8 cellular contexts compared by ENCODE assay signal in genomic region chr20:17960400-17960885, GRCh38. TPM values are rescaled to one million over a fixed set of nuclear protein-coding genes. Genes with fewer than 3 reads are reported as not detected.
DNase-seq lines count a peak whose midpoint lies in the region; ATAC-seq, FAIRE-seq and TF ChIP-seq lines count a peak whose summit lies in the region.
"Not testable (repeated sequence)": the region's sequence is repeated elsewhere in the genome, so short reads cannot be mapped to it uniquely, and the experiment has no call there.

No MANE protein-coding gene starts in this region.

- not testable (repeated sequence) for FAIRE-seq in kidney (lab: Jason Lieb, UNC)

- not testable (repeated sequence) for H3K9me3 ChIP-seq in AG04450 (ENCODE audit: control insufficient read depth, insufficient read depth, low read length); SU-DHL-6 (ENCODE audit: insufficient read depth, low read length); colonic mucosa; kidney (ENCODE audit: control insufficient read depth in 1 of 2, low read length in 2 of 2); neural progenitor cell (ENCODE audit: low read depth)

- intact Hi-C loops in activated T-helper 2 cell treated with anti-CD3 and anti-CD28 coated beads, Interferon-gamma antibody, Interleukin-2, Interleukin-4, amounts not matched to agents 10 μg/mL and 5 μg/mL and 100 μg/mL, durations not matched to agents 14 hours and 24 hours and 36 hours (cut with micrococcal nuclease), result loop anchor here (10.0 kb wide), 2 partner anchors 426 to 1386 kb away; partner anchors contain the start of genes BFSP1 and KIF16B
- intact Hi-C loops in colonic mucosa (cut with DNase I); kidney (cut with DNase I): not testable (repeated sequence)

- H2AFZ ChIP-seq in SU-DHL-6 (ENCODE audit: low read depth, low read length, severe bottlenecking); neural progenitor cell (replicated peaks): not testable (repeated sequence)

- H3K9me2 ChIP-seq in SU-DHL-6 (replicated peaks; ENCODE audit: insufficient read depth, low read length), result not testable (repeated sequence)

- H4K20me1 ChIP-seq in SU-DHL-6 (ENCODE audit: low read depth, low read length), result peaks cover 85% of the 10 kb centered on the region
- peaks cover 100% of the 10 kb centered on the region for H4K20me1 ChIP-seq in neural progenitor cell (ENCODE audit: low read depth)

- CTCF ChIA-PET in AG04450 (lab: Charles Lee); HEK293T (lab: Yijun Ruan, JAX): not testable (repeated sequence)

- H3K4me1 ChIP-seq in colonic mucosa, result peaks cover 25% of the 10 kb centered on the region
- H3K4me1 ChIP-seq in kidney (ENCODE audit: control insufficient read depth in 1 of 2, insufficient read depth in 1 of 2, low read depth in 1 of 2, low read length in 2 of 2), result peaks cover 46 to 65% of the 10 kb centered on the region in 2 donors
- peaks cover 42% of the 10 kb centered on the region for H3K4me1 ChIP-seq in neural progenitor cell

- not testable (repeated sequence) for H3K4me3 Mint-ChIP-seq in activated T-helper 2 cell treated with anti-CD3 and anti-CD28 coated beads, Interferon-gamma antibody, Interleukin-2, Interleukin-4, amounts not matched to agents 10 μg/mL and 5 μg/mL and 100 μg/mL, durations not matched to agents 14 hours and 24 hours and 36 hours (ENCODE audit: low read depth); neural progenitor cell
- H3K4me3 Mint-ChIP-seq in stimulated activated memory B cell treated with anti-CD40 and anti-IgM and Interleukin-4, amounts not matched to agents 10 μg/mL and 1 μg/mL and 100 μg/mL, for 72 hours, result peak overlapping the region; percentile 68

- H3K4me3 ChIP-seq in AG04450 (ENCODE audit: low read depth, low read length); SU-DHL-6 (ENCODE audit: insufficient read depth, low read length, poor library complexity, severe bottlenecking); colonic mucosa: not testable (repeated sequence)
- peak overlapping the region in 1 of 2 donors; percentile 28 for H3K4me3 ChIP-seq in kidney (ENCODE audit: low read length in 2 of 2)
- H3K4me3 ChIP-seq in neural progenitor cell, result peak overlapping the region; percentile 1

- ATAC-seq in stimulated activated memory B cell treated with anti-CD40 and anti-IgM and Interleukin-4, amounts not matched to agents 10 μg/mL and 1 μg/mL and 100 μg/mL, for 72 hours, result not testable (repeated sequence)

- not testable (repeated sequence) for H3K9ac ChIP-seq in SU-DHL-6 (ENCODE audit: low read length); kidney (ENCODE audit: low read length in 2 of 2); neural progenitor cell
- peak overlapping the region in 1 of 2 donors; percentile 70 for H3K9ac ChIP-seq in colonic mucosa (ENCODE audit: low read depth in 2 of 2, low read length in 2 of 2)

- POLR2A ChIA-PET in AG04450 (lab: Yijun Ruan, JAX), result interaction anchor here (1.1 to 3.0 kb wide), 4 partner anchors 8 to 278 kb away, joined by 4 to 16 read pairs (median 7); partner anchors contain the start of genes MGME1, RRBP1 and SNX5
- POLR2A ChIA-PET in HEK293T (lab: Yijun Ruan, JAX), result interaction anchor here (1.2 to 2.8 kb wide), 2 partner anchors 9 to 15 kb away, joined by 3 to 42 read pairs; partner anchors contain the start of genes MGME1 and SNX5

- not testable (repeated sequence) for DNase-seq in AG04450 (ENCODE audit: low read depth, low spot score); HEK293T (ENCODE audit: extremely low spot score); activated T-helper 2 cell treated with anti-CD3 and anti-CD28 coated beads, Interferon-gamma antibody, Interleukin-2, Interleukin-4, amounts not matched to agents 10 μg/mL and 5 μg/mL and 100 μg/mL, durations not matched to agents 14 hours and 24 hours and 36 hours (ENCODE audit: low spot score); colonic mucosa; kidney; neural progenitor cell (ENCODE audit: low spot score)

- H3K27ac Mint-ChIP-seq in activated T-helper 2 cell treated with anti-CD3 and anti-CD28 coated beads, Interferon-gamma antibody, Interleukin-2, Interleukin-4, amounts not matched to agents 10 μg/mL and 5 μg/mL and 100 μg/mL, durations not matched to agents 14 hours and 24 hours and 36 hours, result peak overlapping the region; percentile 91
- H3K27ac Mint-ChIP-seq in neural progenitor cell, result not testable (repeated sequence)
- H3K27ac Mint-ChIP-seq in stimulated activated memory B cell treated with anti-CD40 and anti-IgM and Interleukin-4, amounts not matched to agents 10 μg/mL and 1 μg/mL and 100 μg/mL, for 72 hours, result peak overlapping the region; percentile 100

- H3K4me2 ChIP-seq in SU-DHL-6 (ENCODE audit: low read depth, low read length, poor library complexity, severe bottlenecking), result peak overlapping the region; percentile 80
- H3K4me2 ChIP-seq in neural progenitor cell, result peak overlapping the region; percentile 36

- peaks cover 71% of the 10 kb centered on the region for H3F3A ChIP-seq in SU-DHL-6 (ENCODE audit: insufficient read depth)
- peaks cover 20% of the 10 kb centered on the region for H3F3A ChIP-seq in neural progenitor cell (ENCODE audit: low read depth)

- peaks cover 78% of the 10 kb centered on the region for H3K4me1 Mint-ChIP-seq in activated T-helper 2 cell treated with anti-CD3 and anti-CD28 coated beads, Interferon-gamma antibody, Interleukin-2, Interleukin-4, amounts not matched to agents 10 μg/mL and 5 μg/mL and 100 μg/mL, durations not matched to agents 14 hours and 24 hours and 36 hours (ENCODE audit: low read depth)
- H3K4me1 Mint-ChIP-seq in neural progenitor cell, result peaks cover 55% of the 10 kb centered on the region
- H3K4me1 Mint-ChIP-seq in stimulated activated memory B cell treated with anti-CD40 and anti-IgM and Interleukin-4, amounts not matched to agents 10 μg/mL and 1 μg/mL and 100 μg/mL, for 72 hours, result peaks cover 98% of the 10 kb centered on the region

- H3K36me3 Mint-ChIP-seq in activated T-helper 2 cell treated with anti-CD3 and anti-CD28 coated beads, Interferon-gamma antibody, Interleukin-2, Interleukin-4, amounts not matched to agents 10 μg/mL and 5 μg/mL and 100 μg/mL, durations not matched to agents 14 hours and 24 hours and 36 hours (ENCODE audit: low read depth), result peaks cover 85% of the 10 kb centered on the region
- H3K36me3 Mint-ChIP-seq in neural progenitor cell, result peaks cover 38% of the 10 kb centered on the region
- peaks cover 55% of the 10 kb centered on the region for H3K36me3 Mint-ChIP-seq in stimulated activated memory B cell treated with anti-CD40 and anti-IgM and Interleukin-4, amounts not matched to agents 10 μg/mL and 1 μg/mL and 100 μg/mL, for 72 hours

- H3K36me3 ChIP-seq in SU-DHL-6 (ENCODE audit: low read length), result peaks cover 28% of the 10 kb centered on the region
- H3K36me3 ChIP-seq in colonic mucosa; kidney (ENCODE audit: control insufficient read depth in 1 of 2, insufficient read depth in 2 of 2, low read length in 2 of 2); neural progenitor cell: not testable (repeated sequence)

- not testable (repeated sequence) for H3K27me3 ChIP-seq in AG04450 (ENCODE audit: control insufficient read depth, insufficient read depth, low read length); SU-DHL-6 (ENCODE audit: low read length); colonic mucosa; neural progenitor cell

- H3K9me3 Mint-ChIP-seq in activated T-helper 2 cell treated with anti-CD3 and anti-CD28 coated beads, Interferon-gamma antibody, Interleukin-2, Interleukin-4, amounts not matched to agents 10 μg/mL and 5 μg/mL and 100 μg/mL, durations not matched to agents 14 hours and 24 hours and 36 hours; neural progenitor cell; stimulated activated memory B cell treated with anti-CD40 and anti-IgM and Interleukin-4, amounts not matched to agents 10 μg/mL and 1 μg/mL and 100 μg/mL, for 72 hours: not testable (repeated sequence)

- not testable (repeated sequence) for H3K27me3 Mint-ChIP-seq in activated T-helper 2 cell treated with anti-CD3 and anti-CD28 coated beads, Interferon-gamma antibody, Interleukin-2, Interleukin-4, amounts not matched to agents 10 μg/mL and 5 μg/mL and 100 μg/mL, durations not matched to agents 14 hours and 24 hours and 36 hours (ENCODE audit: low read depth); neural progenitor cell (ENCODE audit: insufficient read depth, low read depth); stimulated activated memory B cell treated with anti-CD40 and anti-IgM and Interleukin-4, amounts not matched to agents 10 μg/mL and 1 μg/mL and 100 μg/mL, for 72 hours

- TF ChIP-seq CTCF in AG04450 (IDR thresholded peaks at IDR 0.05; ENCODE audit: low read depth, low read length); SU-DHL-6 (IDR thresholded peaks at IDR 0.05; ENCODE audit: insufficient read depth, low read length, poor library complexity, severe bottlenecking); colonic mucosa (IDR thresholded peaks at IDR 0.05); kidney (IDR thresholded peaks at IDR 0.05; ENCODE audit: borderline replicate concordance, extremely low read depth, insufficient read depth); neural progenitor cell (IDR thresholded peaks at IDR 0.05): not testable (repeated sequence)

- H3K27ac ChIP-seq in AG04450 (ENCODE audit: low read depth, low read length), result peak overlapping the region; percentile 71
- H3K27ac ChIP-seq in SU-DHL-6 (ENCODE audit: low read depth, low read length), result peak overlapping the region; percentile 55
- peak overlapping the region; percentile 62 for H3K27ac ChIP-seq in colonic mucosa
- H3K27ac ChIP-seq in kidney (ENCODE audit: low read depth in 2 of 2, low read length in 2 of 2), result peak overlapping the region; percentile 58 to 84
- H3K27ac ChIP-seq in neural progenitor cell, result not testable (repeated sequence)

- peaks cover 100% of the 10 kb centered on the region for H3K79me2 ChIP-seq in SU-DHL-6 (ENCODE audit: insufficient read depth, low read length)
- peaks cover 100% of the 10 kb centered on the region for H3K79me2 ChIP-seq in neural progenitor cell (ENCODE audit: low read depth)

RNA-seq across cellular contexts. Expression of gene SNX5, which starts 8.2 kb away (rescaled TPM):
- polyA plus RNA-seq in AG04450 (2011; rRNA removed) (109 and 150 TPM in 2 replicates), kidney (ENCODE audit: insufficient read depth, low read depth, low replicate concordance) (133 TPM)
- 96.3 and 104 TPM in 2 replicates for polyA minus RNA-seq in AG04450 (2011; rRNA and poly(A)+ RNA removed)
- 225 and 231 TPM in 2 replicates for total RNA-seq in activated T-helper 2 cell treated with anti-CD3 and anti-CD28 coated beads, Interferon-gamma antibody, Interleukin-2, Interleukin-4, amounts not matched to agents 10 μg/mL and 5 μg/mL and 100 μg/mL, durations not matched to agents 14 hours and 24 hours and 36 hours
- total RNA-seq in colonic mucosa (100 to 1,000 TPM; 116 to 119 TPM), kidney (94.9 TPM), neural progenitor cell (ENCODE audit: low replicate concordance) (156 and 226 TPM in 2 replicates)

RNA-seq across cellular contexts. Expression of gene MGME1, which starts 8.4 kb away (rescaled TPM):
- polyA plus RNA-seq in AG04450 (2011; rRNA removed) (9.9 and 13.5 TPM in 2 replicates), kidney (ENCODE audit: insufficient read depth, low read depth, low replicate concordance) (16.7 TPM)
- polyA minus RNA-seq in AG04450 (2011; rRNA and poly(A)+ RNA removed), result 8.7 and 11.0 TPM in 2 replicates
- total RNA-seq in activated T-helper 2 cell treated with anti-CD3 and anti-CD28 coated beads, Interferon-gamma antibody, Interleukin-2, Interleukin-4, amounts not matched to agents 10 μg/mL and 5 μg/mL and 100 μg/mL, durations not matched to agents 14 hours and 24 hours and 36 hours, result 30.0 and 33.0 TPM in 2 replicates
- total RNA-seq in colonic mucosa (10 to 100 TPM; 20.5 to 21.1 TPM), kidney (15.5 TPM), neural progenitor cell (ENCODE audit: low replicate concordance) (57.2 and 87.2 TPM in 2 replicates)
